8 cellular contexts compared by ENCODE assay signal in genomic region chr6:31462964-31463940, GRCh38.
DNase-seq lines count a peak whose midpoint lies in the region; ATAC-seq and TF ChIP-seq lines count a peak whose summit lies in the region.

No MANE protein-coding gene starts in this region.

- DNase-seq in C1 segment of cervical spinal cord (lab: John Stamatoyannopoulos, UW) = peak in 12 of 14 donors; percentile 3 to 82 (median 57)
- DNase-seq in RWPE1 (ENCODE audit: low spot score) = peak; percentile 97
- DNase-seq in activated naive CD4-positive, alpha-beta T cell treated with anti-CD3 and anti-CD28 coated beads, Interleukin-2, amount 50 U/mL, for 16 hours = peak; percentile 82
- DNase-seq in glomerular visceral epithelial cell (ENCODE audit: extremely low spot score) = peak; percentile 94
- DNase-seq in nucleus accumbens (lab: John Stamatoyannopoulos, UW) = peak in 54 of 56 donors; percentile 4 to 90 (median 59)
- peak; percentile 63 for DNase-seq in stromal cell of bone marrow (ENCODE audit: low read depth)

- no peak for TF ChIP-seq CTCF in RWPE1 (conservative IDR thresholded peaks at IDR 0.05; ENCODE audit: low read depth)

- peak overlapping the region; percentile 10 for H3K27ac ChIP-seq in RWPE1

- CTCF ChIA-PET in RWPE1 (lab: Yijun Ruan, JAX) = interaction anchor here (0.5 to 1.2 kb wide), 4 partner anchors 31 to 732 kb away, joined by 3 to 5 read pairs (median 4); partner anchors contain the start of gene MICA

- ATAC-seq in GM19395 (IDR thresholded peaks at IDR 0.05; ENCODE audit: unreplicated experiment) = peak; percentile 85
- peak; percentile 82 for ATAC-seq in HG03565 (IDR thresholded peaks at IDR 0.05; ENCODE audit: unreplicated experiment)

- POLR2A ChIA-PET in RWPE1 (lab: Yijun Ruan, JAX; ENCODE audit: low non-redundant PET) = no interaction called here

Comparison
In these comparisons a context has a peak if more than half of its experiments do, and no peak if none do; other contexts are left out.
1. Peak in every context shown above with its lines: DNase-seq, ATAC-seq and H3K27ac ChIP-seq.